Comparison of ENCODE assay signal across 8 cellular contexts in genomic region chr11:63564056-63564784, GRCh38. TPM values are rescaled to one million over a fixed set of nuclear protein-coding genes. Genes with fewer than 3 reads are reported as not detected.
A peak's percentile ranks its signal among the peaks of the same experiment; 100 is the strongest.
DNase-seq lines count a peak whose midpoint lies in the region; ATAC-seq and FAIRE-seq lines count a peak whose summit lies in the region.

No MANE protein-coding gene starts in this region.

- peaks cover 2% of the 10 kb centered on the region for H3K27me3 Mint-ChIP-seq in activated CD4-positive, alpha-beta T cell treated with anti-CD3 and anti-CD28 coated beads, Interleukin-2, amount 10 ng/mL, durations not matched to agents 7 days and 5 days

- H3K4me1 ChIP-seq in mucosa of stomach (ENCODE audit: control insufficient read depth, insufficient read depth, low read length) = peaks cover 68% of the 10 kb centered on the region

- DNase-seq in activated CD4-positive, alpha-beta T cell treated with anti-CD3 and anti-CD28 coated beads, Interleukin-2, amount 10 ng/mL, durations not matched to agents 7 days and 5 days = peak; percentile 68
- DNase-seq in activated CD4-positive, alpha-beta T cell treated with anti-CD3 and anti-CD28 coated beads, Interleukin-2, amount 50 U/mL, for 1 hour = no peak
- DNase-seq in RCC 7860 (ENCODE audit: low spot score) (peak; percentile 17), UCSD-AML1 (lab: John Stamatoyannopoulos, UW; ENCODE audit: unreplicated experiment) (no peak), COR-L47 (lab: John Stamatoyannopoulos, UW) (no peak), NCI-H2227 treated with DMSO at 0.1 percent for 48 hours (lab: John Stamatoyannopoulos, UW) (no peak)

- no peaks in the 10 kb centered on the region for H3K36me3 Mint-ChIP-seq in activated CD4-positive, alpha-beta T cell treated with anti-CD3 and anti-CD28 coated beads, Interleukin-2, amount 10 ng/mL, durations not matched to agents 7 days and 5 days (ENCODE audit: low read depth)

- H3K4me3 Mint-ChIP-seq in activated CD4-positive, alpha-beta T cell treated with anti-CD3 and anti-CD28 coated beads, Interleukin-2, amount 10 ng/mL, durations not matched to agents 7 days and 5 days = no peak overlapping the region

- no peaks in the 10 kb centered on the region for H3K36me3 ChIP-seq in mucosa of stomach (ENCODE audit: control insufficient read depth, insufficient read depth, low read length)

- H3K9me3 ChIP-seq in mucosa of stomach (ENCODE audit: control insufficient read depth, low read length) = no peaks in the 10 kb centered on the region

- no peaks in the 10 kb centered on the region for H3K9me3 Mint-ChIP-seq in activated CD4-positive, alpha-beta T cell treated with anti-CD3 and anti-CD28 coated beads, Interleukin-2, amount 10 ng/mL, durations not matched to agents 7 days and 5 days

- no peak for FAIRE-seq in RCC 7860 (lab: Jason Lieb, UNC)

- CTCF ChIA-PET in activated CD4-positive, alpha-beta T cell treated with anti-CD3 and anti-CD28 coated beads, Interleukin-2, amount 10 ng/mL, durations not matched to agents 7 days and 5 days (lab: Charles Lee) = interaction anchor here (1.0 to 1.4 kb wide), 4 partner anchors 9 to 65 kb away, joined by 4 read pairs; partner anchors contain the start of gene PLAAT4

- peak overlapping the region; percentile 71 for H3K27ac Mint-ChIP-seq in activated CD4-positive, alpha-beta T cell treated with anti-CD3 and anti-CD28 coated beads, Interleukin-2, amount 10 ng/mL, durations not matched to agents 7 days and 5 days

- peaks cover 72% of the 10 kb centered on the region for H3K4me1 Mint-ChIP-seq in activated CD4-positive, alpha-beta T cell treated with anti-CD3 and anti-CD28 coated beads, Interleukin-2, amount 10 ng/mL, durations not matched to agents 7 days and 5 days

- no peak overlapping the region for H3K4me3 ChIP-seq in mucosa of stomach (ENCODE audit: low read length)

- no peaks in the 10 kb centered on the region for H3K27me3 ChIP-seq in mucosa of stomach (ENCODE audit: control insufficient read depth, insufficient read depth, low read length)

- peak overlapping the region; percentile 63 for H3K9ac ChIP-seq in mucosa of stomach (ENCODE audit: low read length)

- peak; percentile 78 for ATAC-seq in HG02885 (IDR thresholded peaks at IDR 0.05; ENCODE audit: poor library complexity, unreplicated experiment)

- POLR2A ChIA-PET in activated CD4-positive, alpha-beta T cell treated with anti-CD3 and anti-CD28 coated beads, Interleukin-2, amount 10 ng/mL, durations not matched to agents 7 days and 5 days (lab: Charles Lee) = interaction anchor here (0.7 kb wide), 1 partner anchor 28 kb away, joined by 3 read pairs; no protein-coding TSS in a partner anchor

RNA-seq across cellular contexts. Expression of gene PLAAT2, which starts 1.0 kb away (rescaled TPM):
- total RNA-seq in activated CD4-positive, alpha-beta T cell treated with anti-CD3 and anti-CD28 coated beads, Interleukin-2, amount 10 ng/mL, durations not matched to agents 7 days and 5 days = under 1 TPM in 1 of 2 experiments, not detected in 1; 0.29 TPM

RNA-seq across cellular contexts. Expression of gene PLAAT4, which starts 27.6 kb away (rescaled TPM):
- 100 to 1,000 TPM; 136 to 137 TPM for total RNA-seq in activated CD4-positive, alpha-beta T cell treated with anti-CD3 and anti-CD28 coated beads, Interleukin-2, amount 10 ng/mL, durations not matched to agents 7 days and 5 days

RNA-seq across cellular contexts. Expression of gene PLAAT3, which starts 50.0 kb away (rescaled TPM):
- 1 to 10 TPM; 1.3 to 1.9 TPM for total RNA-seq in activated CD4-positive, alpha-beta T cell treated with anti-CD3 and anti-CD28 coated beads, Interleukin-2, amount 10 ng/mL, durations not matched to agents 7 days and 5 days

RNA-seq across cellular contexts. Expression of gene LGALS12, which starts 58.3 kb away (rescaled TPM):
- not detected for total RNA-seq in activated CD4-positive, alpha-beta T cell treated with anti-CD3 and anti-CD28 coated beads, Interleukin-2, amount 10 ng/mL, durations not matched to agents 7 days and 5 days

Comparison
In these comparisons a context has a peak if more than half of its experiments do, and no peak if none do; other contexts are left out.
1. DNase-seq: peak in activated CD4-positive, alpha-beta T cell treated with anti-CD3 and anti-CD28 coated beads, Interleukin-2, amount 10 ng/mL, durations not matched to agents 7 days and 5 days (single experiment) and RCC 7860 (single experiment); none in activated CD4-positive, alpha-beta T cell treated with anti-CD3 and anti-CD28 coated beads, Interleukin-2, amount 50 U/mL, for 1 hour (single experiment), UCSD-AML1 (single experiment), COR-L47 (single experiment) and NCI-H2227 treated with DMSO at 0.1 percent for 48 hours (single experiment).